Comparison of ENCODE assay signal across 15 cellular contexts in the genomic region with DNA sequence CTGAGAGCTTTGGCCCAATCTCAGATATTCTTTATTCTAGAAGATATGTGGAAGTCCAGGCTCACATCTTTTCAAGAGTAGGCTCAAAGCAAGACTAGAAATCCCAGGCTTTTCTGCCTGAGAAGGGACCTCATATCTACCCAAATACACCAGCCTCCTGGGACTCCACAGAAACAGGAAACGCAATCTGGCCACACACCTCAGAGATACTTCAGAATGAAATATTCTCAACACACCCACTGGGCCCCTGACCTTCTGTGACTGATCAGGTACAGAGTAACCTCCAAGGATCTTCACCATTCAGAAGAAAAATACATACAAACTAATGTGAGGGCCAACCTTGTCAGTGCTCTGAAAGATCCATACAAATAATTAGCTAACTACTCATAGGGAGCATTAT.
A peak's percentile ranks its signal among the peaks of the same experiment; 100 is the strongest.
DNase-seq lines count a peak whose midpoint lies in the region; ATAC-seq and TF ChIP-seq lines count a peak whose summit lies in the region.
"Had no signal": no experiment of that assay in that cellular context is flagged by ENCODE, and none has a peak within 500 bp of the region (broad histone marks: within the 10 kb centered on the region; RNA-seq: fewer than 3 reads in every experiment).

No MANE protein-coding gene starts in this region.

- H3K4me3 ChIP-seq in Karpas-422 (ENCODE audit: low read length), result no peak overlapping the region
- H3K4me3 ChIP-seq: uterus had no signal

- no peaks in the 10 kb centered on the region for H3K27me3 Mint-ChIP-seq in stimulated activated naive CD8-positive, alpha-beta T cell treated with anti-CD3 and anti-CD28 coated beads, Interleukin-15, Interleukin-2, amounts not matched to agents 100 ng/mL and 50 ng/mL, for 24 hours

- H3K4me1 ChIP-seq in Karpas-422 (ENCODE audit: low read length), result no peaks in the 10 kb centered on the region
- H3K4me1 ChIP-seq: uterus had no signal

- no peak overlapping the region for H3K9ac ChIP-seq in Karpas-422 (ENCODE audit: low read length)

- H3K9me3 ChIP-seq in Karpas-422 (ENCODE audit: low read length), result no peaks in the 10 kb centered on the region
- H3K9me3 ChIP-seq: uterus had no signal

- H3K27ac Mint-ChIP-seq in stimulated activated naive CD8-positive, alpha-beta T cell treated with anti-CD3 and anti-CD28 coated beads, Interleukin-15, Interleukin-2, amounts not matched to agents 100 ng/mL and 50 ng/mL, for 24 hours, result peak overlapping the region; percentile 59
- H3K27ac Mint-ChIP-seq: H9 had no signal

- no peaks in the 10 kb centered on the region for H4K20me1 ChIP-seq in Karpas-422 (ENCODE audit: insufficient read depth, low read depth, low read length)

- no peak for TF ChIP-seq CTCF in GM20000 (IDR thresholded peaks at IDR 0.05; ENCODE audit: extremely low read depth, missing control alignments)

- H3K9me2 ChIP-seq in Karpas-422 (replicated peaks; ENCODE audit: insufficient read depth, low read length), result no peaks in the 10 kb centered on the region

- no peak overlapping the region for H3K27ac ChIP-seq in Karpas-422 (ENCODE audit: low read length)
- H3K27ac ChIP-seq: RWPE1, uterus had no signal

- H3K4me2 ChIP-seq in Karpas-422 (ENCODE audit: low read depth, low read length, poor library complexity, severe bottlenecking), result no peak overlapping the region

- no peak for DNase-seq in stimulated activated naive CD8-positive, alpha-beta T cell treated with anti-CD3 and anti-CD28 coated beads, Interleukin-15, Interleukin-2, amounts not matched to agents 100 U/mL and 50 U/mL, for 24 hours
- DNase-seq in NCI-H2171 (lab: John Stamatoyannopoulos, UW) (peak; percentile 5), GM20000 (ENCODE audit: low spot score) (no peak), Karpas-422 (no peak), NCI-H526 treated with DMSO at 0.1 percent for 48 hours (lab: John Stamatoyannopoulos, UW) (no peak), iPS-NIHi7 (ENCODE audit: extremely low spot score) (no peak)
- DNase-seq: DND-41, H9, NCI-H510A, small intestine, T-helper 9 cell, uterus had no signal

- H3K27me3 ChIP-seq in Karpas-422 (ENCODE audit: low read length), result no peaks in the 10 kb centered on the region
- H3K27me3 ChIP-seq: uterus had no signal

- H3K36me3 Mint-ChIP-seq in stimulated activated naive CD8-positive, alpha-beta T cell treated with anti-CD3 and anti-CD28 coated beads, Interleukin-15, Interleukin-2, amounts not matched to agents 100 ng/mL and 50 ng/mL, for 24 hours (ENCODE audit: low read depth), result peaks cover 86% of the 10 kb centered on the region

- H3K9me3 Mint-ChIP-seq in stimulated activated naive CD8-positive, alpha-beta T cell treated with anti-CD3 and anti-CD28 coated beads, Interleukin-15, Interleukin-2, amounts not matched to agents 100 ng/mL and 50 ng/mL, for 24 hours, result no peaks in the 10 kb centered on the region
- H3K9me3 Mint-ChIP-seq: H9 had no signal

- peaks cover 32% of the 10 kb centered on the region for H3K4me1 Mint-ChIP-seq in stimulated activated naive CD8-positive, alpha-beta T cell treated with anti-CD3 and anti-CD28 coated beads, Interleukin-15, Interleukin-2, amounts not matched to agents 100 ng/mL and 50 ng/mL, for 24 hours (ENCODE audit: low read depth)
- H3K4me1 Mint-ChIP-seq: H9 had no signal

- no peaks in the 10 kb centered on the region for H3K79me2 ChIP-seq in Karpas-422 (ENCODE audit: low read length)

- no peak overlapping the region for H2AFZ ChIP-seq in Karpas-422 (ENCODE audit: low read length)

- H3K36me3 ChIP-seq in Karpas-422 (ENCODE audit: insufficient read depth, low read length), result no peaks in the 10 kb centered on the region
- H3K36me3 ChIP-seq: uterus had no signal

- ATAC-seq in stimulated activated naive CD8-positive, alpha-beta T cell treated with anti-CD3 and anti-CD28 coated beads, Interleukin-15, Interleukin-2, amounts not matched to agents 100 U/mL and 50 U/mL, for 24 hours, result no peak
- peak; percentile 78 for ATAC-seq in HG02678 (IDR thresholded peaks at IDR 0.05; ENCODE audit: unreplicated experiment)

- no peak overlapping the region for H3K4me3 Mint-ChIP-seq in stimulated activated naive CD8-positive, alpha-beta T cell treated with anti-CD3 and anti-CD28 coated beads, Interleukin-15, Interleukin-2, amounts not matched to agents 100 ng/mL and 50 ng/mL, for 24 hours
- H3K4me3 Mint-ChIP-seq: H9 had no signal
